ENCODE assay signal across 8 cellular contexts in the genomic region with DNA sequence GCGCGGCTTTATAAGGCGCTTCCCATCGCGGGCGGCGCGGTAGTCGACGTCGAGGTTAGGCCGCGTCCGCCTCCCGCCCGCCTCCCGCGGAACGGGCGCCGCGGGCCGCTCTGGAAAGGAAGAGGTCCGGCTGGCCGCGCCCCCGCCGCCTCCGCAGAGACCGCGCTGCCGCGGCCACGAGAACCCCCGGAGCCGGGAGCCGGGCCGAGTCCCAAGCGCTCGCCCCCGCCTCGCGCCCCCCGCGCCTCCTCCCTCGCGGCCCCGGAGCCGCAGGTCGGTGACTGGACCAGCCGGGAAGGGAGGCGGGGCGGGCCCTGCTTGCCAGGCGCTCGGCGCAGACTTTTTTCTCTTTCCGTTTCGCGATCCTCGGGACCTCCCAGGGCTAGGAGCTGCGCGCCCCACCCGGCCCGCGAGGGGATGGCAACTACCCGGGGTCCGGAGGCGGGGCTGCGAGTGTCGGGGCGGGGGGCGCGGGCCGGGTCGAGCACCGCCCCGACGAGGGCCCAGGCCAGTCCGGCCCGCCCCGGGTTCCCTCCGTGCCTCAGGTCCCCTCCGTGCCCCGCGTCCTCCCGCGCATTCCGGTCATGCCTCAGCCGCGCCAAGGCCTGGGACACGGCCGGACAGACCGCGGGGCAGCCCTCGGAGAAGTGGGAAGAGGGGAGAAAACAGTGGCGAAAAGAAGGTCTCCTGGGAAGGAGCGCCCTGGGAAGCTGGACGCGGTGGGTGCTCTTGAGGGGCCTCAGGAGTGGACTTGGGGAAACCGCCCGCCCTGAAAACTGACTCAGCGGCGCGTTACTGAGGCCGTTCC. TPM values are rescaled to one million over a fixed set of nuclear protein-coding genes. Genes with fewer than 3 reads are reported as not detected.
DNase-seq lines count a peak whose midpoint lies in the region; ATAC-seq and TF ChIP-seq lines count a peak whose summit lies in the region.

No MANE protein-coding gene starts in this region.

- H3K27ac Mint-ChIP-seq in natural killer cell, result no peak overlapping the region
- no peak overlapping the region for H3K27ac Mint-ChIP-seq in stimulated activated naive CD8-positive, alpha-beta T cell treated with anti-CD3 and anti-CD28 coated beads, Interleukin-15, Interleukin-2, amounts not matched to agents 100 ng/mL and 50 ng/mL, for 24 hours

- peak; percentile 92 for DNase-seq in AG08395 (ENCODE audit: low spot score)
- DNase-seq in OCI-M1 (lab: John Stamatoyannopoulos, UW), result peak; percentile 20
- peak; percentile 38 for DNase-seq in activated effector memory CD4-positive, alpha-beta T cell treated with Interleukin-2 at 50 U/mL for 16 hours
- DNase-seq in fibroblast of peridontal ligament (ENCODE audit: extremely low read depth), result peak; percentile 89
- peak; percentile 31 for DNase-seq in natural killer cell

- no peak for TF ChIP-seq CTCF in natural killer cell (IDR thresholded peaks at IDR 0.05)

- no peaks in the 10 kb centered on the region for H3K36me3 Mint-ChIP-seq in natural killer cell
- no peaks in the 10 kb centered on the region for H3K36me3 Mint-ChIP-seq in stimulated activated naive CD8-positive, alpha-beta T cell treated with anti-CD3 and anti-CD28 coated beads, Interleukin-15, Interleukin-2, amounts not matched to agents 100 ng/mL and 50 ng/mL, for 24 hours (ENCODE audit: low read depth)

- intact Hi-C loops in natural killer cell (cut with micrococcal nuclease), result no loop called here

- H3K4me1 Mint-ChIP-seq in natural killer cell, result peaks cover 0 to 11% of the 10 kb centered on the region in 2 donors
- H3K4me1 Mint-ChIP-seq in stimulated activated naive CD8-positive, alpha-beta T cell treated with anti-CD3 and anti-CD28 coated beads, Interleukin-15, Interleukin-2, amounts not matched to agents 100 ng/mL and 50 ng/mL, for 24 hours (ENCODE audit: low read depth), result peaks cover 6% of the 10 kb centered on the region

- ATAC-seq in GM18861 (IDR thresholded peaks at IDR 0.05; ENCODE audit: unreplicated experiment) (peak; percentile 58), HG03095 (IDR thresholded peaks at IDR 0.05; ENCODE audit: unreplicated experiment) (peak; percentile 61), natural killer cell (peak; percentile 66 to 71 (median 69))

- peaks cover 38 to 48% of the 10 kb centered on the region in 2 donors for H3K27me3 Mint-ChIP-seq in natural killer cell (ENCODE audit: low read depth in 2 of 2)
- H3K27me3 Mint-ChIP-seq in stimulated activated naive CD8-positive, alpha-beta T cell treated with anti-CD3 and anti-CD28 coated beads, Interleukin-15, Interleukin-2, amounts not matched to agents 100 ng/mL and 50 ng/mL, for 24 hours, result peaks cover 40% of the 10 kb centered on the region

- H3K9me3 Mint-ChIP-seq in natural killer cell, result no peaks in the 10 kb centered on the region
- no peaks in the 10 kb centered on the region for H3K9me3 Mint-ChIP-seq in stimulated activated naive CD8-positive, alpha-beta T cell treated with anti-CD3 and anti-CD28 coated beads, Interleukin-15, Interleukin-2, amounts not matched to agents 100 ng/mL and 50 ng/mL, for 24 hours

- H3K4me3 Mint-ChIP-seq in natural killer cell, result peak overlapping the region; percentile 49
- H3K4me3 Mint-ChIP-seq in stimulated activated naive CD8-positive, alpha-beta T cell treated with anti-CD3 and anti-CD28 coated beads, Interleukin-15, Interleukin-2, amounts not matched to agents 100 ng/mL and 50 ng/mL, for 24 hours, result peak overlapping the region; percentile 53

RNA-seq across cellular contexts. Expression of a gene that starts 0.4 kb away (rescaled TPM):
- total RNA-seq in natural killer cell, result under 1 TPM in 2 of 3 donors, not detected in 1; 0.28 TPM

Comparison
In these comparisons a context has a peak if more than half of its experiments do, and no peak if none do; other contexts are left out.
1. Peak in every context shown above with its lines: DNase-seq and ATAC-seq.
2. DNase-seq: peak in every context shown above with its lines; median percentile 92 in AG08395; 89 in fibroblast of peridontal ligament; 38 in activated effector memory CD4-positive, alpha-beta T cell treated with Interleukin-2 at 50 U/mL for 16 hours; 31 in natural killer cell; 20 in OCI-M1.